Comparison of ENCODE assay signal across 24 cellular contexts in genomic region chr9:109031241-109031640, GRCh38. TPM values are rescaled to one million over a fixed set of nuclear protein-coding genes. Genes with fewer than 3 reads are reported as not detected.
DNase-seq lines count a peak whose midpoint lies in the region; ATAC-seq and TF ChIP-seq lines count a peak whose summit lies in the region.
"Had no signal": no experiment of that assay in that cellular context is flagged by ENCODE, and none has a peak within 500 bp of the region (broad histone marks: within the 10 kb centered on the region; RNA-seq: fewer than 3 reads in every experiment).

No MANE protein-coding gene starts in this region.

- peak overlapping the region; percentile 57 for H3K27ac ChIP-seq in cardiac muscle cell
- H3K27ac ChIP-seq: HL-60, left ventricle myocardium inferior, SJSA1, upper lobe of left lung had no signal

- TF ChIP-seq CTCF in cardiac muscle cell (IDR thresholded peaks at IDR 0.05; ENCODE audit: low read depth, low read length) (no peak), fibroblast of mammary gland (conservative IDR thresholded peaks at IDR 0.05; ENCODE audit: control insufficient read depth, insufficient read depth, low read depth, low read length) (no peak)

- H3K27me3 ChIP-seq in cardiac muscle cell (no peaks in the 10 kb centered on the region), adipocyte (replicated peaks; ENCODE audit: control insufficient read depth, insufficient read depth, low read length) (no peaks in the 10 kb centered on the region)
- H3K27me3 ChIP-seq: SJSA1, upper lobe of left lung had no signal

- no peak for ATAC-seq in Right ventricle myocardium inferior
- ATAC-seq in GM21786 (IDR thresholded peaks at IDR 0.05; ENCODE audit: unreplicated experiment): no peak
- no peak for ATAC-seq in HG02970 (IDR thresholded peaks at IDR 0.05; ENCODE audit: low FRiP score, unreplicated experiment)
- ATAC-seq: HCT116; naive thymus-derived CD8-positive, alpha-beta T cell; Panc1 had no signal

- DNase-seq in cardiac muscle cell (ENCODE audit: low read depth in 1 of 2, low spot score in 1 of 2) (peak in 1 of 2 donors; percentile 51), Right ventricle myocardium inferior (ENCODE audit: missing footprints) (no peak), adipocyte (ENCODE audit: low read depth) (peak; percentile 44), fibroblast of mammary gland (ENCODE audit: low read depth) (peak; percentile 77), globus pallidus (ENCODE audit: low spot score) (no peak), iPS-NIHi7 (ENCODE audit: extremely low spot score) (no peak)
- DNase-seq: activated CD4-positive, alpha-beta memory T cell treated with anti-CD3 and anti-CD28 coated beads, Interleukin-2, amount 10 ng/mL, durations not matched to agents 7 days and 5 days; endodermal cell; immature natural killer cell; left ventricle myocardium inferior; midbrain; naive thymus-derived CD8-positive, alpha-beta T cell; NCI-H1417 treated with DMSO at 0.1 percent for 48 hours; occipital lobe; small intestine; stimulated activated CD4-positive, alpha-beta T cell treated with anti-CD3 and anti-CD28 coated beads, Interleukin-1b, Interleukin-23, amount 100 ng/mL, for 48 hours; T-helper 1 cell; upper lobe of left lung had no signal

- H3K9me3 ChIP-seq in cardiac muscle cell (ENCODE audit: low read depth): no peaks in the 10 kb centered on the region
- H3K9me3 ChIP-seq in adipocyte (ENCODE audit: control insufficient read depth, low read length): no peaks in the 10 kb centered on the region
- H3K9me3 ChIP-seq: left ventricle myocardium inferior, SJSA1, upper lobe of left lung had no signal

- H3K9ac ChIP-seq in adipocyte (ENCODE audit: low read length): no peak overlapping the region

- no peak overlapping the region for H3K4me3 ChIP-seq in cardiac muscle cell
- peak overlapping the region; percentile 42 for H3K4me3 ChIP-seq in adipocyte (ENCODE audit: low read length)
- H3K4me3 ChIP-seq in fibroblast of mammary gland (ENCODE audit: control insufficient read depth, low read depth, low read length): no peak overlapping the region
- H3K4me3 ChIP-seq: left ventricle myocardium inferior, SJSA1, upper lobe of left lung had no signal

- intact Hi-C loops in Right ventricle myocardium inferior (cut with DNase I): no loop called here

- peaks cover 28% of the 10 kb centered on the region for H3K4me1 ChIP-seq in cardiac muscle cell (ENCODE audit: low read depth)
- peaks cover 38% of the 10 kb centered on the region for H3K4me1 ChIP-seq in adipocyte (ENCODE audit: control insufficient read depth, insufficient read depth, low read length)

- H3K36me3 ChIP-seq in cardiac muscle cell (peaks cover 11% of the 10 kb centered on the region), adipocyte (ENCODE audit: control insufficient read depth, insufficient read depth, low read length, severe bottlenecking) (peaks cover 12% of the 10 kb centered on the region)

RNA-seq across cellular contexts. Expression of gene CTNNAL1, which starts 17.9 kb away (rescaled TPM):
- total RNA-seq in cardiac muscle cell (55.7 and 64.7 TPM in 2 replicates), Right ventricle myocardium inferior (70.7 TPM)
- 102 and 115 TPM in 2 replicates for polyA plus RNA-seq in cardiac muscle cell

Comparison
In these comparisons a context has a peak if more than half of its experiments do, and no peak if none do; other contexts are left out.
1. DNase-seq: peak in adipocyte (single experiment) and fibroblast of mammary gland (single experiment); none in Right ventricle myocardium inferior (single experiment), globus pallidus (single experiment) and iPS-NIHi7 (single experiment).